8 cellular contexts compared by ENCODE assay signal in the genomic region with DNA sequence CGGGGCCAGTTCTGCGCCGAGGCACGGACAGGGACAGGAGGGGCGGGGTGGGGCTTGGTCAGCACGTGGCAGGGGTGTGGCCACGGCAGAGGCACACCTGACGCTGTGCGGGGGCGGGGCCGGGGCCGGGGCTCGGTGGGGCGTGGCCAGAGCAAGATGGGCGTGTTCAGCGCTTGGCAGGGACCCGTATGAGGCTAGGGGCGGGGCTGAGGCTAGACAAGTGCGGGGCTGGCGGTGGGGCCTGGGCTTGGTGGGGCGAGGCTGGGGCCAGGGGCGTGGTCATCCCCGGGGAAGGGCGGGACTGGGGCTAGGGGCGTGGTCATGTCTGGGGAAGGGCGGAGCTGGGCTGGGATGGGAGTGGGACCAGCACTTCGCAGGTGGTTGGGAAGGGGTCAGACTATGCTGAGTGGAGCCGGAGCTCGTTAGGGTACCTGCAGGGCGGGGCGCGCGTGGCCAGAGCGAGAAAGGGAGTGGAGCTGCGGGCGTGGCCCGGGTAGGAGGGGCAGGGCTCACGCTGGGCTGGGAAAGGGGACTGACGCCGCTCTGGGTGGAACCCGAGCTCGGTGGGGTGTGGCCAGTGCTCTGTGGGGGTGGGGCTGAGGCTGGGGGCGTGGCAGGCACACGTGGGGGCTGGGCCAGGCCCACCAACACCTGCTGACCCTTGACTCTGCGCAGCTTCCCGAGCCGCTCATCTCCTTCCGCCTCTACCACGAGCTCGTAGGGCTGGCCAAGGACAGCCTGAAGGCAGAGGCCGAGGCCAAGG. TPM values are rescaled to one million over a fixed set of nuclear protein-coding genes. Genes with fewer than 3 reads are reported as not detected.
DNase-seq lines count a peak whose midpoint lies in the region; ATAC-seq, FAIRE-seq and TF ChIP-seq lines count a peak whose summit lies in the region.

No MANE protein-coding gene starts in this region.

- peak; percentile 83 for FAIRE-seq in GM12892 (lab: Jason Lieb, UNC)

- 31% methylated on average over 51 of the region's 51 CpGs for WGBS in urinary bladder

- H3K4me1 ChIP-seq in urinary bladder (ENCODE audit: insufficient read depth): peaks cover 2% of the 10 kb centered on the region

- no peak overlapping the region for H3K27ac Mint-ChIP-seq in natural killer cell treated with Interleukin-12 subunit alpha and Interleukin-12 subunit beta and Interleukin-15 and Interleukin-18, amount 100 ng/mL, for 72 hours

- no peaks in the 10 kb centered on the region for H3K36me3 Mint-ChIP-seq in natural killer cell treated with Interleukin-12 subunit alpha and Interleukin-12 subunit beta and Interleukin-15 and Interleukin-18, amount 100 ng/mL, for 72 hours

- DNase-seq in GM12892 (ENCODE audit: insufficient read length) (peak; percentile 81), NCI-H2196 treated with DMSO at 0.1 percent for 48 hours (lab: John Stamatoyannopoulos, UW; ENCODE audit: unreplicated experiment) (peak; percentile 96)
- DNase-seq in activated CD4-positive, alpha-beta T cell treated with anti-CD3 and anti-CD28 coated beads for 4 hours: peak; percentile 66 to 77
- DNase-seq in effector CD4-positive, alpha-beta T cell: peak; percentile 68
- DNase-seq in natural killer cell treated with Interleukin-12 subunit alpha and Interleukin-12 subunit beta and Interleukin-15 and Interleukin-18, amount 100 ng/mL, for 72 hours (ENCODE audit: low spot score): no peak

- peak overlapping the region; percentile 5 for H3K4me3 ChIP-seq in urinary bladder (ENCODE audit: low read depth, low read length)

- no peak; the same call in 1 of the 2 replicates for TF ChIP-seq POLR2A in GM12892 (IDR thresholded peaks at IDR 0.05; ENCODE audit: low read depth, low read length)

- no peak overlapping the region for H3K27ac ChIP-seq in urinary bladder (ENCODE audit: low read depth)

- no peaks in the 10 kb centered on the region for H3K27me3 Mint-ChIP-seq in natural killer cell treated with Interleukin-12 subunit alpha and Interleukin-12 subunit beta and Interleukin-15 and Interleukin-18, amount 100 ng/mL, for 72 hours

- no peaks in the 10 kb centered on the region for H3K36me3 ChIP-seq in urinary bladder (ENCODE audit: insufficient read depth)

- no peak overlapping the region for H3K4me3 Mint-ChIP-seq in natural killer cell treated with Interleukin-12 subunit alpha and Interleukin-12 subunit beta and Interleukin-15 and Interleukin-18, amount 100 ng/mL, for 72 hours

- peaks cover 9 to 12% of the 10 kb centered on the region in 2 donors for H3K4me1 Mint-ChIP-seq in natural killer cell treated with Interleukin-12 subunit alpha and Interleukin-12 subunit beta and Interleukin-15 and Interleukin-18, amount 100 ng/mL, for 72 hours (ENCODE audit: low read depth in 2 of 2)

- H3K9me3 Mint-ChIP-seq in natural killer cell treated with Interleukin-12 subunit alpha and Interleukin-12 subunit beta and Interleukin-15 and Interleukin-18, amount 100 ng/mL, for 72 hours: no peaks in the 10 kb centered on the region

- peak; percentile 69 to 70 for ATAC-seq in natural killer cell treated with Interleukin-12 subunit alpha and Interleukin-12 subunit beta and Interleukin-15 and Interleukin-18, amount 100 ng/mL, for 72 hours
- no peak for ATAC-seq in HG02588 (IDR thresholded peaks at IDR 0.05; ENCODE audit: unreplicated experiment)
- ATAC-seq in HG03565 (IDR thresholded peaks at IDR 0.05; ENCODE audit: unreplicated experiment): no peak

RNA-seq across cellular contexts. Expression of a gene that starts 12.8 kb away (rescaled TPM):
- 87.9 TPM for polyA plus RNA-seq in GM12892 (2012; ENCODE audit: missing spikeins)
- 100 to 1,000 TPM; 168 to 241 TPM for total RNA-seq in natural killer cell treated with Interleukin-12 subunit alpha and Interleukin-12 subunit beta and Interleukin-15 and Interleukin-18, amount 100 ng/mL, for 72 hours
- 35.2 TPM for total RNA-seq in urinary bladder
- 255 TPM for polyA plus RNA-seq in urinary bladder

RNA-seq across cellular contexts. Expression of a gene that starts 15.4 kb away (rescaled TPM):
- polyA plus RNA-seq in GM12892 (2012; ENCODE audit: missing spikeins): 45.5 TPM
- 100 to 1,000 TPM; 320 to 338 TPM for total RNA-seq in natural killer cell treated with Interleukin-12 subunit alpha and Interleukin-12 subunit beta and Interleukin-15 and Interleukin-18, amount 100 ng/mL, for 72 hours
- total RNA-seq in urinary bladder: 5.7 TPM
- polyA plus RNA-seq in urinary bladder: 12.0 TPM

RNA-seq across cellular contexts. Expression of a gene that starts 21.4 kb away (rescaled TPM):
- polyA plus RNA-seq in GM12892 (2012; ENCODE audit: missing spikeins): 359 TPM
- total RNA-seq in natural killer cell treated with Interleukin-12 subunit alpha and Interleukin-12 subunit beta and Interleukin-15 and Interleukin-18, amount 100 ng/mL, for 72 hours: 100 to 1,000 TPM in 1 of 2 donors, 10 to 100 TPM in 1; 86.4 to 174 TPM
- total RNA-seq in urinary bladder: 71.3 TPM
- 452 TPM for polyA plus RNA-seq in urinary bladder

RNA-seq across cellular contexts. Expression of a gene that starts 42.4 kb away (rescaled TPM):
- polyA plus RNA-seq in GM12892 (2012; ENCODE audit: missing spikeins): 6.9 TPM
- total RNA-seq in natural killer cell treated with Interleukin-12 subunit alpha and Interleukin-12 subunit beta and Interleukin-15 and Interleukin-18, amount 100 ng/mL, for 72 hours: 10 to 100 TPM; 53.7 to 69.9 TPM
- 1.9 TPM for total RNA-seq in urinary bladder
- polyA plus RNA-seq in urinary bladder: 5.9 TPM

RNA-seq across cellular contexts. Expression of a gene that starts 55.9 kb away (rescaled TPM):
- polyA plus RNA-seq in GM12892 (2012; ENCODE audit: missing spikeins): 68.4 TPM
- total RNA-seq in natural killer cell treated with Interleukin-12 subunit alpha and Interleukin-12 subunit beta and Interleukin-15 and Interleukin-18, amount 100 ng/mL, for 72 hours: 100 to 1,000 TPM; 119 to 141 TPM
- 73.3 TPM for total RNA-seq in urinary bladder
- 97.1 TPM for polyA plus RNA-seq in urinary bladder

Comparison
In these comparisons a context has a peak if more than half of its experiments do, and no peak if none do; other contexts are left out.
1. ATAC-seq: peak in natural killer cell treated with Interleukin-12 subunit alpha and Interleukin-12 subunit beta and Interleukin-15 and Interleukin-18, amount 100 ng/mL, for 72 hours (2 of 2); none in HG02588 (single experiment) and HG03565 (single experiment).
2. RNA of a gene that starts 15.4 kb away (total RNA-seq): 320 to 338 TPM in natural killer cell treated with Interleukin-12 subunit alpha and Interleukin-12 subunit beta and Interleukin-15 and Interleukin-18, amount 100 ng/mL, for 72 hours; 5.7 TPM in urinary bladder (single experiment); every median in the first group is over 10 times any median in the second.